19 cellular contexts compared by ENCODE assay signal in genomic region chr20:44954198-44954597, GRCh38.
"Had no signal": no experiment of that assay in that cellular context is flagged by ENCODE, and none has a peak within 500 bp of the region (broad histone marks: within the 10 kb centered on the region; RNA-seq: fewer than 3 reads in every experiment).

No MANE protein-coding gene starts in this region.

- H3K9me3 ChIP-seq: ovary, right lobe of liver, thyroid gland, uterus had no signal

- ATAC-seq: left cardiac atrium; naive thymus-derived CD8-positive, alpha-beta T cell; right lobe of liver; stimulated activated naive B cell treated with anti-CD40 and anti-IgM and Interleukin-4, amounts not matched to agents 10 μg/mL and 1 μg/mL and 100 μg/mL, for 72 hours had no signal

- DNase-seq: activated CD4-positive, alpha-beta T cell treated with anti-CD3 and anti-CD28 coated beads, Interleukin-2, amount 50 U/mL, for 1 hour; activated gamma-delta T cell treated with Interleukin-2 at 50 U/mL for 16 hours; anterior cingulate cortex; caudate nucleus; foreskin melanocyte; glutamatergic neuron; hippocampal formation; left cardiac atrium; mesendoderm; naive thymus-derived CD8-positive, alpha-beta T cell; ovary; right lobe of liver; stimulated activated CD4-positive, alpha-beta T cell treated with anti-CD3 and anti-CD28 coated beads, Interleukin-4, amount 100 ng/mL, for 24 hours; stimulated activated naive B cell treated with anti-CD40 and anti-IgM and Interleukin-4, amounts not matched to agents 10 μg/mL and 1 μg/mL and 100 μg/mL, for 72 hours; T-helper 9 cell; thyroid gland; uterus had no signal

- H3K27me3 Mint-ChIP-seq: brain; naive thymus-derived CD8-positive, alpha-beta T cell; stimulated activated naive B cell treated with anti-CD40 and anti-IgM and Interleukin-4, amounts not matched to agents 10 μg/mL and 1 μg/mL and 100 μg/mL, for 72 hours had no signal

- H3K4me1 ChIP-seq: uterus had no signal

- H3K27ac ChIP-seq: ovary, right lobe of liver, thyroid gland, uterus had no signal

- H3K4me3 ChIP-seq: ovary, right lobe of liver, thyroid gland, uterus had no signal

- H3K4me3 Mint-ChIP-seq: activated T-helper 1 cell treated with anti-CD3 and anti-CD28 coated beads, Interleukin-12 subunit alpha, Interleukin-12 subunit beta, Interleukin-2, Interleukin-4 antibody, amounts not matched to agents 30 ng/mL and 10 ng/mL and 1 ng/mL, durations not matched to agents 14 hours and 24 hours and 36 hours; brain; naive thymus-derived CD8-positive, alpha-beta T cell; stimulated activated naive B cell treated with anti-CD40 and anti-IgM and Interleukin-4, amounts not matched to agents 10 μg/mL and 1 μg/mL and 100 μg/mL, for 72 hours had no signal

- H3K27ac Mint-ChIP-seq: activated T-helper 1 cell treated with anti-CD3 and anti-CD28 coated beads, Interleukin-12 subunit alpha, Interleukin-12 subunit beta, Interleukin-2, Interleukin-4 antibody, amounts not matched to agents 30 ng/mL and 10 ng/mL and 1 ng/mL, durations not matched to agents 14 hours and 24 hours and 36 hours had no signal

- H3K27me3 ChIP-seq: ovary, right lobe of liver, thyroid gland, uterus had no signal

- H3K9me3 Mint-ChIP-seq: activated T-helper 1 cell treated with anti-CD3 and anti-CD28 coated beads, Interleukin-12 subunit alpha, Interleukin-12 subunit beta, Interleukin-2, Interleukin-4 antibody, amounts not matched to agents 30 ng/mL and 10 ng/mL and 1 ng/mL, durations not matched to agents 14 hours and 24 hours and 36 hours; brain; naive thymus-derived CD8-positive, alpha-beta T cell; stimulated activated naive B cell treated with anti-CD40 and anti-IgM and Interleukin-4, amounts not matched to agents 10 μg/mL and 1 μg/mL and 100 μg/mL, for 72 hours had no signal
